In genomic region chr2:31729442-31730092, GRCh38 we compare ENCODE assay signal across 9 cellular contexts.
DNase-seq lines count a peak whose midpoint lies in the region; ATAC-seq and TF ChIP-seq lines count a peak whose summit lies in the region.
"Had no signal": no experiment of that assay in that cellular context is flagged by ENCODE, and none has a peak within 500 bp of the region (broad histone marks: within the 10 kb centered on the region; RNA-seq: fewer than 3 reads in every experiment).

No MANE protein-coding gene starts in this region.

- peak; percentile 65 for TF ChIP-seq RAD21 in Ishikawa (IDR thresholded peaks at IDR 0.05; ENCODE audit: low read depth)

- H4K20me1 ChIP-seq in SU-DHL-6 (ENCODE audit: low read depth, low read length) = no peaks in the 10 kb centered on the region

- H3K27me3 Mint-ChIP-seq in CD4-positive, alpha-beta T cell = peaks cover 7% of the 10 kb centered on the region

- H2AFZ ChIP-seq in SU-DHL-6 (ENCODE audit: low read depth, low read length, severe bottlenecking) = peak overlapping the region; percentile 37

- H3K36me3 ChIP-seq in SU-DHL-6 (ENCODE audit: low read length) = no peaks in the 10 kb centered on the region

- no peaks in the 10 kb centered on the region; the same call in 1 of the 2 replicates for H3K9me2 ChIP-seq in SU-DHL-6 (replicated peaks; ENCODE audit: insufficient read depth, low read length)

- CTCF ChIA-PET in CD4-positive, alpha-beta T cell (lab: Charles Lee) = no interaction called here

- no peak overlapping the region for H3K27ac Mint-ChIP-seq in CD4-positive, alpha-beta T cell

- H3F3A ChIP-seq in SU-DHL-6 (ENCODE audit: insufficient read depth) = no peaks in the 10 kb centered on the region

- TF ChIP-seq EP300 in Ishikawa (IDR thresholded peaks at IDR 0.05; ENCODE audit: borderline replicate concordance) = no peak

- intact Hi-C loops in CD4-positive, alpha-beta T cell (cut with DNase I, micrococcal nuclease) = no loop called here

- DNase-seq in EL (peak; percentile 46), left kidney (ENCODE audit: low read depth, low spot score) (peak; percentile 12), hepatic stellate cell (ENCODE audit: low spot score) (no peak), UCSD-AML1 (lab: John Stamatoyannopoulos, UW; ENCODE audit: unreplicated experiment) (no peak)
- DNase-seq in CD4-positive, alpha-beta T cell = no peak
- DNase-seq: stimulated activated CD4-positive, alpha-beta T cell treated with anti-CD3 and anti-CD28 coated beads, Interleukin-4, amount 100 ng/mL, for 4 hours had no signal

- H3K9ac ChIP-seq in SU-DHL-6 (ENCODE audit: low read length) = no peak overlapping the region

- POLR2A ChIA-PET in CD4-positive, alpha-beta T cell (lab: Charles Lee) = no interaction called here

- no peaks in the 10 kb centered on the region for H3K4me1 Mint-ChIP-seq in CD4-positive, alpha-beta T cell (ENCODE audit: low read depth)

- no peak overlapping the region for H3K27ac ChIP-seq in SU-DHL-6 (ENCODE audit: low read depth, low read length)
- H3K27ac ChIP-seq in CD4-positive, alpha-beta T cell (ENCODE audit: low read depth, low read length) = no peak overlapping the region

- H3K4me3 Mint-ChIP-seq in CD4-positive, alpha-beta T cell = no peak overlapping the region

- H3K79me2 ChIP-seq in SU-DHL-6 (ENCODE audit: insufficient read depth, low read length) = no peaks in the 10 kb centered on the region

- H3K9me3 ChIP-seq in SU-DHL-6 (ENCODE audit: insufficient read depth, low read length) = no peaks in the 10 kb centered on the region
- peaks cover 9% of the 10 kb centered on the region for H3K9me3 ChIP-seq in CD4-positive, alpha-beta T cell (ENCODE audit: control insufficient read depth, low read length)

- no peak overlapping the region for H3K4me3 ChIP-seq in SU-DHL-6 (ENCODE audit: insufficient read depth, low read length, poor library complexity, severe bottlenecking)

- H3K9me3 Mint-ChIP-seq in CD4-positive, alpha-beta T cell = peaks cover 2% of the 10 kb centered on the region

- no peaks in the 10 kb centered on the region for H3K27me3 ChIP-seq in SU-DHL-6 (ENCODE audit: low read length)
- no peaks in the 10 kb centered on the region for H3K27me3 ChIP-seq in CD4-positive, alpha-beta T cell (ENCODE audit: control insufficient read depth, insufficient read depth, low read length)

- H3K4me2 ChIP-seq in SU-DHL-6 (ENCODE audit: low read depth, low read length, poor library complexity, severe bottlenecking) = no peak overlapping the region

- TF ChIP-seq CTCF in SU-DHL-6 (IDR thresholded peaks at IDR 0.05; ENCODE audit: insufficient read depth, low read length, poor library complexity, severe bottlenecking) = peak; percentile 36
- no peak for TF ChIP-seq CTCF in CD4-positive, alpha-beta T cell (IDR thresholded peaks at IDR 0.05)

- H3K36me3 Mint-ChIP-seq in CD4-positive, alpha-beta T cell (ENCODE audit: low read depth) = no peaks in the 10 kb centered on the region

- ATAC-seq in GM18498 (IDR thresholded peaks at IDR 0.05; ENCODE audit: unreplicated experiment) = no peak
- no peak for ATAC-seq in CD4-positive, alpha-beta T cell (ENCODE audit: poor library complexity)

TF ChIP-seq in Ishikawa, 13 proteins besides CTCF, POLR2A, EP300 and RAD21:
- no peak for TF ChIP-seq EGR1 (IDR thresholded peaks at IDR 0.05)
- TF ChIP-seq REST (IDR thresholded peaks at IDR 0.05; ENCODE audit: low read depth) = no peak
- no peak for TF ChIP-seq CREB1 (IDR thresholded peaks at IDR 0.05; ENCODE audit: low read depth)
- TF ChIP-seq USF1 (IDR thresholded peaks at IDR 0.05) = no peak
- TF ChIP-seq TCF12 (IDR thresholded peaks at IDR 0.05; ENCODE audit: low read depth) = no peak
- no peak for TF ChIP-seq MAX (IDR thresholded peaks at IDR 0.05)
- no peak for TF ChIP-seq FOXM1 (IDR thresholded peaks at IDR 0.05; ENCODE audit: borderline replicate concordance, low read depth)
- TF ChIP-seq YY1 (IDR thresholded peaks at IDR 0.05; ENCODE audit: low read depth) = no peak
- no peak for TF ChIP-seq TAF1 (IDR thresholded peaks at IDR 0.05; ENCODE audit: low read depth)
- no peak for TF ChIP-seq CEBPB (IDR thresholded peaks at IDR 0.05)
- no peak for TF ChIP-seq TEAD4 (IDR thresholded peaks at IDR 0.05)
- TF ChIP-seq NFIC (IDR thresholded peaks at IDR 0.05) = no peak
- no peak for TF ChIP-seq ZBTB7A (IDR thresholded peaks at IDR 0.05; ENCODE audit: low read depth)

Comparison
In these comparisons a context has a peak if more than half of its experiments do, and no peak if none do; other contexts are left out.
1. DNase-seq: peak in EL (single experiment) and left kidney (single experiment); none in hepatic stellate cell (single experiment), CD4-positive, alpha-beta T cell (0 of 10) and UCSD-AML1 (single experiment).